9 cellular contexts compared by ENCODE assay signal in the genomic region with DNA sequence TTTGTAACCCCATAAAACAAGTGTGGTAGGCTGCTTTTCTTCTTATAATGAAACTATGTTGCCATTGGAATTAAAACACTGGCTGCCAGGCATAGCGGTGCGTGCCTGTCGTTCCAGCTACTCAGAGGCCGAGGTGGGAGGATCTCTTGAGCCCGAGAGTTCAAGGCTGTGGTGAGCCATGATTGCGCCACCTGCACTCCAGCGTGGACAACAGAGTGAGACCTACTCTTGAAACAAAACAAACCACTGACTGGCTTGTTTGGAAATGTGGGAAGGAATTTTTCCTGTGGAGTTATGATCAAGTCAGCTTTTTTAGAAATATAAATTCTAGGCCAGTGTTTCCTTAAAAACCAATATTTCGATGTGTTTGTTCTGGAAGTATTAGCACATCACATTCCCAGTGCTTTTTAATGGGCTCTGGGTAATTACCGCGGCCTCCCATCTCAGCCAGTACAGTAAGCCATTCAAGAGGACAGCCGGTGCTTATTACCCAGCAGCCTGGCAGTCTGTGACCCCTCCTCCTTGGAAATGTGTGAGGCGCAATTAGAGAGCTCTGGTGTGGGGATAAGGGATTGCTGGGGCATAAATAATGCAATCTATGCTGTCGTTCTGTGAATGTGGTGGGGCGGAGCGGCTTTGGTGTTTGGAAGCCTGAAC. TPM values are rescaled to one million over a fixed set of nuclear protein-coding genes. Genes with fewer than 3 reads are reported as not detected.
A peak's percentile ranks its signal among the peaks of the same experiment; 100 is the strongest.
DNase-seq lines count a peak whose midpoint lies in the region.
"Had no signal": no experiment of that assay in that cellular context is flagged by ENCODE, and none has a peak within 500 bp of the region (broad histone marks: within the 10 kb centered on the region; RNA-seq: fewer than 3 reads in every experiment).

No MANE protein-coding gene starts in this region.

- peaks cover 0 to 21% (median 19%) of the 10 kb centered on the region in 3 donors for H3K36me3 Mint-ChIP-seq in CD8-positive, alpha-beta memory T cell

- CTCF ChIA-PET in CD8-positive, alpha-beta memory T cell (lab: Charles Lee), result no interaction called here

- H4K91ac ChIP-seq in trophoblast cell (ENCODE audit: low read depth, low read length), result peak overlapping the region; percentile 61

- no peak overlapping the region for H4K12ac ChIP-seq in trophoblast cell (ENCODE audit: low read depth, low read length)

- H2AK5ac ChIP-seq in trophoblast cell (ENCODE audit: low read length), result no peak overlapping the region

- H2AFZ ChIP-seq in trophoblast cell (ENCODE audit: insufficient read depth, low read length, poor library complexity), result no peak overlapping the region

- peaks cover 32 to 47% (median 44%) of the 10 kb centered on the region in 3 donors for H3K4me1 Mint-ChIP-seq in CD8-positive, alpha-beta memory T cell

- DNase-seq in SJSA1 (ENCODE audit: low read depth in 1 of 2, low spot score in 2 of 2) (peak; percentile 59 to 68), fibroblast of peridontal ligament (ENCODE audit: extremely low read depth) (peak; percentile 99), trophoblast cell (peak; percentile 96 to 97), HT-29 (ENCODE audit: low spot score) (no peak), KG1 (lab: John Stamatoyannopoulos, UW) (no peak), NK-92 (lab: John Stamatoyannopoulos, UW; ENCODE audit: unreplicated experiment) (no peak)
- DNase-seq in CD8-positive, alpha-beta memory T cell, result no peak

- no peak overlapping the region for H3K18ac ChIP-seq in trophoblast cell (ENCODE audit: low read length)

- H4K8ac ChIP-seq in trophoblast cell (ENCODE audit: low read depth, low read length), result no peak overlapping the region

- peak overlapping the region; percentile 14 for H2BK5ac ChIP-seq in trophoblast cell (ENCODE audit: low read depth, low read length, poor library complexity)

- WGBS in trophoblast cell (ENCODE audit: extremely low coverage, insufficient coverage, insufficient read length), result no CpG with 5 or more reads among the region's 15 CpGs

- peak overlapping the region; percentile 54 for H3K14ac ChIP-seq in trophoblast cell (ENCODE audit: low read length)

- H3K27me3 ChIP-seq in HUES48 (ENCODE audit: control insufficient read depth, insufficient read depth, low read length) (no peaks in the 10 kb centered on the region), SJSA1 (replicated peaks) (no peaks in the 10 kb centered on the region), trophoblast cell (ENCODE audit: insufficient read depth, low read length) (no peaks in the 10 kb centered on the region)
- no peaks in the 10 kb centered on the region for H3K27me3 ChIP-seq in CD8-positive, alpha-beta memory T cell (ENCODE audit: insufficient read depth, low read length, poor library complexity, severe bottlenecking)
- H3K27me3 ChIP-seq: neutrophil had no signal

- POLR2A ChIA-PET in CD8-positive, alpha-beta memory T cell (lab: Charles Lee), result no interaction called here

- H3K9me3 ChIP-seq in HUES48 (ENCODE audit: control insufficient read depth, insufficient read depth, low read length) (no peaks in the 10 kb centered on the region), SJSA1 (replicated peaks) (no peaks in the 10 kb centered on the region), trophoblast cell (ENCODE audit: insufficient read depth, low read depth, low read length) (no peaks in the 10 kb centered on the region)
- no peaks in the 10 kb centered on the region for H3K9me3 ChIP-seq in CD8-positive, alpha-beta memory T cell (ENCODE audit: low read length)
- H3K9me3 ChIP-seq: neutrophil had no signal

- H3K4ac ChIP-seq in trophoblast cell (ENCODE audit: low read depth, low read length), result peak overlapping the region; percentile 52

- peak overlapping the region; percentile 20 for H2BK12ac ChIP-seq in trophoblast cell (ENCODE audit: low read length)

- no peaks in the 10 kb centered on the region for H3K27me3 Mint-ChIP-seq in CD8-positive, alpha-beta memory T cell

- H3K79me2 ChIP-seq in trophoblast cell (ENCODE audit: control insufficient read depth, insufficient read depth, low read length, poor library complexity), result peaks cover 11% of the 10 kb centered on the region

- peak overlapping the region; percentile 78 for H3K27ac ChIP-seq in HUES48 (ENCODE audit: low read depth, low read length)
- H3K27ac ChIP-seq in SJSA1, result peak overlapping the region; percentile 35; the same call in 1 of the 2 replicates
- peak overlapping the region; percentile 78 for H3K27ac ChIP-seq in trophoblast cell (ENCODE audit: low read depth, low read length)
- H3K27ac ChIP-seq in CD8-positive, alpha-beta memory T cell (ENCODE audit: low read depth, low read length), result no peak overlapping the region
- H3K27ac ChIP-seq: neutrophil had no signal

- peaks cover 19% of the 10 kb centered on the region for H3K4me1 ChIP-seq in HUES48 (ENCODE audit: control insufficient read depth, insufficient read depth, low read length)
- peaks cover 50% of the 10 kb centered on the region for H3K4me1 ChIP-seq in SJSA1 (replicated peaks)
- H3K4me1 ChIP-seq in trophoblast cell (ENCODE audit: control insufficient read depth in 1 of 2, insufficient read depth in 2 of 2, low read length in 2 of 2), result peaks cover 31 to 56% of the 10 kb centered on the region in 2 experiments
- H3K4me1 ChIP-seq in CD8-positive, alpha-beta memory T cell (ENCODE audit: insufficient read depth, low read length), result no peaks in the 10 kb centered on the region

- H3K9ac ChIP-seq in HUES48 (ENCODE audit: low read depth, low read length) (no peak overlapping the region), trophoblast cell (ENCODE audit: low read length) (no peak overlapping the region)

- no peak overlapping the region for H3K23ac ChIP-seq in trophoblast cell (ENCODE audit: low read length)

- H3K36me3 ChIP-seq in HUES48 (ENCODE audit: control insufficient read depth, insufficient read depth, low read length) (no peaks in the 10 kb centered on the region), SJSA1 (no peaks in the 10 kb centered on the region; the same call in 1 of the 2 replicates), trophoblast cell (ENCODE audit: control insufficient read depth in 1 of 2, insufficient read depth in 2 of 2, low read length in 2 of 2) (peaks cover 2 to 4% of the 10 kb centered on the region in 2 experiments)
- no peaks in the 10 kb centered on the region for H3K36me3 ChIP-seq in CD8-positive, alpha-beta memory T cell (ENCODE audit: insufficient read depth, low read length)

- H3K4me3 ChIP-seq in HUES48 (ENCODE audit: low read depth, low read length), result no peak overlapping the region
- H3K4me3 ChIP-seq in SJSA1, result no peak overlapping the region
- no peak overlapping the region for H3K4me3 ChIP-seq in trophoblast cell (ENCODE audit: low read depth, low read length)
- H3K4me3 ChIP-seq in CD8-positive, alpha-beta memory T cell (ENCODE audit: low read length), result no peak overlapping the region

- peak overlapping the region in 2 of 8 donors; percentile 13 to 15 for H3K27ac Mint-ChIP-seq in CD8-positive, alpha-beta memory T cell

- peak overlapping the region; percentile 4 for H2BK120ac ChIP-seq in trophoblast cell (ENCODE audit: insufficient read depth, low read length, poor library complexity)

- no peaks in the 10 kb centered on the region for H3K9me3 Mint-ChIP-seq in CD8-positive, alpha-beta memory T cell

- peaks cover 29% of the 10 kb centered on the region for H3K79me1 ChIP-seq in trophoblast cell (ENCODE audit: low read length)

- H3K4me2 ChIP-seq in trophoblast cell (ENCODE audit: low read length), result no peak overlapping the region

- no peak overlapping the region for H3K4me3 Mint-ChIP-seq in CD8-positive, alpha-beta memory T cell

RNA-seq across cellular contexts. Expression of a gene that starts 58.3 kb away (rescaled TPM):
- total RNA-seq in SJSA1 (2014; rRNA removed; shearing (Covaris generic)), result 8.1 and 15.4 TPM in 2 replicates
- 43.4 and 43.5 TPM in 2 replicates for polyA plus RNA-seq in trophoblast cell (2013)
- total RNA-seq in CD8-positive, alpha-beta memory T cell, result 10 to 100 TPM; 19.7 to 20.0 TPM
- polyA plus RNA-seq in CD8-positive, alpha-beta memory T cell, result 10.4 TPM
- total RNA-seq in HT-29 (2014; rRNA removed; shearing (Covaris generic)), result 186 and 190 TPM in 2 replicates

Comparison
In these comparisons a context has a peak if more than half of its experiments do, and no peak if none do; other contexts are left out.
1. DNase-seq: peak in SJSA1 (2 of 2), fibroblast of peridontal ligament (single experiment) and trophoblast cell (2 of 2); none in CD8-positive, alpha-beta memory T cell (0 of 5), HT-29 (single experiment), KG1 (single experiment) and NK-92 (single experiment).